Comparison of ENCODE assay signal across 8 cellular contexts in genomic region chr1:78003070-78003751, GRCh38. TPM values are rescaled to one million over a fixed set of nuclear protein-coding genes. Genes with fewer than 3 reads are reported as not detected.
DNase-seq lines count a peak whose midpoint lies in the region; ATAC-seq and TF ChIP-seq lines count a peak whose summit lies in the region.

No MANE protein-coding gene starts in this region.

- peak overlapping the region; percentile 60 for H3K4me3 ChIP-seq in SU-DHL-6 (ENCODE audit: insufficient read depth, low read length, poor library complexity, severe bottlenecking)
- peak overlapping the region; percentile 82 for H3K4me3 ChIP-seq in fibroblast of pulmonary artery (replicated peaks; ENCODE audit: low read depth, low read length)
- peak overlapping the region in 2 of 8 donors; percentile 54 to 70 for H3K4me3 ChIP-seq in spleen

- H3K9ac ChIP-seq in SU-DHL-6 (ENCODE audit: low read length) = 0 out of 2 replicates have a peak overlapping the region, but pooled peaks have one; percentile 9

- peak overlapping the region; percentile 86 for H3K4me2 ChIP-seq in SU-DHL-6 (ENCODE audit: low read depth, low read length, poor library complexity, severe bottlenecking)

- no peaks in the 10 kb centered on the region for H3K9me2 ChIP-seq in SU-DHL-6 (replicated peaks; ENCODE audit: insufficient read depth, low read length)

- 16 to 22% (median 20%) methylated on average over 3 of the region's 3 CpGs for WGBS in spleen, 5 donors

- peak overlapping the region; percentile 84 for H3K27ac ChIP-seq in SU-DHL-6 (ENCODE audit: low read depth, low read length)
- H3K27ac ChIP-seq in spleen = peak overlapping the region; percentile 64 to 93 (median 90)

- ATAC-seq in HG03135 (IDR thresholded peaks at IDR 0.05; ENCODE audit: unreplicated experiment) = no peak

- H3K79me2 ChIP-seq in SU-DHL-6 (ENCODE audit: insufficient read depth, low read length) = peaks cover 3% of the 10 kb centered on the region

- no peak overlapping the region for H2AFZ ChIP-seq in SU-DHL-6 (ENCODE audit: low read depth, low read length, severe bottlenecking)

- H3K4me1 ChIP-seq in spleen = peaks cover 0 to 74% (median 29%) of the 10 kb centered on the region in 6 donors

- intact Hi-C loops in spleen (cut with DNase I; ENCODE audit: low total_unique reads) = no loop called here

- 0 out of 2 replicates have a peak, but pooled peaks cover 2% of the 10 kb centered on the region for H3K36me3 ChIP-seq in SU-DHL-6 (ENCODE audit: low read length)
- H3K36me3 ChIP-seq in spleen = no peaks in the 10 kb centered on the region

- no peaks in the 10 kb centered on the region for H3K9me3 ChIP-seq in SU-DHL-6 (ENCODE audit: insufficient read depth, low read length)
- no peaks in the 10 kb centered on the region for H3K9me3 ChIP-seq in spleen

- H3F3A ChIP-seq in SU-DHL-6 (ENCODE audit: insufficient read depth) = peaks cover 61% of the 10 kb centered on the region

- H3K27me3 ChIP-seq in SU-DHL-6 (ENCODE audit: low read length) = no peaks in the 10 kb centered on the region
- no peaks in the 10 kb centered on the region for H3K27me3 ChIP-seq in spleen (replicated peaks in 1 of 7)

- TF ChIP-seq POLR2A in spleen (IDR thresholded peaks at IDR 0.05) = no peak

- DNase-seq in NCI-H2171 treated with DMSO at 0.1 percent for 48 hours (lab: John Stamatoyannopoulos, UW) (peak; percentile 8), NCI-H2171 (lab: John Stamatoyannopoulos, UW) (no peak), fibroblast of pulmonary artery (ENCODE audit: low read depth) (peak; percentile 43), spleen (no peak)
- DNase-seq in activated CD4-positive, CD25-positive, alpha-beta regulatory T cell (lab: John Stamatoyannopoulos, UW) = no peak
- DNase-seq in stimulated activated CD4-positive, alpha-beta T cell treated with anti-CD3 and anti-CD28 coated beads, Interleukin-1b, Interleukin-23, amount 100 ng/mL, for 48 hours = no peak

- H4K20me1 ChIP-seq in SU-DHL-6 (ENCODE audit: low read depth, low read length) = no peaks in the 10 kb centered on the region

- TF ChIP-seq CTCF in SU-DHL-6 (IDR thresholded peaks at IDR 0.05; ENCODE audit: insufficient read depth, low read length, poor library complexity, severe bottlenecking) = no peak
- TF ChIP-seq CTCF in fibroblast of pulmonary artery (IDR thresholded peaks at IDR 0.05; ENCODE audit: low read length, missing control alignments) = no peak
- TF ChIP-seq CTCF in spleen (IDR thresholded peaks at IDR 0.05 in 8 of 11, conservative IDR thresholded peaks at IDR 0.05 in 3 of 11) = no peak

RNA-seq across cellular contexts. Expression of gene DNAJB4, which starts 1.5 kb away (rescaled TPM):
- total RNA-seq in spleen = 10 to 100 TPM; 39.9 to 66.2 (median 57.9) TPM
- 10 to 100 TPM; 10.5 to 29.5 (median 11.4) TPM for polyA plus RNA-seq in spleen

RNA-seq across cellular contexts. Expression of gene FUBP1, which starts 24.3 kb away (rescaled TPM):
- total RNA-seq in spleen = 100 to 1,000 TPM; 151 to 196 (median 176) TPM
- 10 to 100 TPM; 52.5 to 63.5 (median 60.3) TPM for polyA plus RNA-seq in spleen

RNA-seq across cellular contexts. Expression of gene GIPC2, which starts 42.6 kb away (rescaled TPM):
- 10 to 100 TPM; 27.9 to 49.9 (median 43.7) TPM for total RNA-seq in spleen
- polyA plus RNA-seq in spleen = 10 to 100 TPM in 2 of 3 donors, 1 to 10 TPM in 1; 5.5 to 26.4 (median 11.8) TPM

Comparison
In these comparisons a context has a peak if more than half of its experiments do, and no peak if none do; other contexts are left out.
1. DNase-seq: peak in NCI-H2171 treated with DMSO at 0.1 percent for 48 hours (single experiment) and fibroblast of pulmonary artery (single experiment); none in NCI-H2171 (single experiment), spleen (single experiment), activated CD4-positive, CD25-positive, alpha-beta regulatory T cell (0 of 4) and stimulated activated CD4-positive, alpha-beta T cell treated with anti-CD3 and anti-CD28 coated beads, Interleukin-1b, Interleukin-23, amount 100 ng/mL, for 48 hours (single experiment).